Comparison of ENCODE assay signal across 18 cellular contexts in genomic region chr1:65049941-65050713, GRCh38.
A peak's percentile ranks its signal among the peaks of the same experiment; 100 is the strongest.
DNase-seq lines count a peak whose midpoint lies in the region; ATAC-seq and TF ChIP-seq lines count a peak whose summit lies in the region.
"Had no signal": no experiment of that assay in that cellular context is flagged by ENCODE, and none has a peak within 500 bp of the region (broad histone marks: within the 10 kb centered on the region; RNA-seq: fewer than 3 reads in every experiment).

No MANE protein-coding gene starts in this region.

- peaks cover 34% of the 10 kb centered on the region for H3K4me1 Mint-ChIP-seq in activated T-cell treated with anti-CD3 and anti-CD28 coated beads, Interleukin-2, amount 50 U/mL, for 72 hours (ENCODE audit: low read depth)
- peaks cover 32% of the 10 kb centered on the region for H3K4me1 Mint-ChIP-seq in activated naive CD8-positive, alpha-beta T cell treated with anti-CD3 and anti-CD28 coated beads for 36 hours
- peaks cover 30% of the 10 kb centered on the region for H3K4me1 Mint-ChIP-seq in stimulated activated effector memory CD8-positive, alpha-beta T cell treated with anti-CD3 and anti-CD28 coated beads, Interleukin-12 subunit alpha, Interleukin-12 subunit beta, amount 100 ng/mL, for 72 hours

- H3K27ac ChIP-seq in MM.1S (ENCODE audit: low read length): peak overlapping the region; percentile 61; the same call in 1 of the 2 replicates
- H3K27ac ChIP-seq: HL-60, SK-N-MC, tibial artery had no signal

- H3K9me3 ChIP-seq in MM.1S (replicated peaks; ENCODE audit: insufficient read depth, low read length): no peaks in the 10 kb centered on the region
- H3K9me3 ChIP-seq: MG63, tibial artery had no signal

- H3K36me3 Mint-ChIP-seq in activated T-cell treated with anti-CD3 and anti-CD28 coated beads, Interleukin-2, amount 50 U/mL, for 72 hours (ENCODE audit: insufficient read depth in 2 of 2): no peaks in the 10 kb centered on the region
- H3K36me3 Mint-ChIP-seq in activated naive CD8-positive, alpha-beta T cell treated with anti-CD3 and anti-CD28 coated beads for 36 hours: peaks cover 9% of the 10 kb centered on the region
- peaks cover 6% of the 10 kb centered on the region for H3K36me3 Mint-ChIP-seq in stimulated activated effector memory CD8-positive, alpha-beta T cell treated with anti-CD3 and anti-CD28 coated beads, Interleukin-12 subunit alpha, Interleukin-12 subunit beta, amount 100 ng/mL, for 72 hours

- peak; percentile 73 to 82 for ATAC-seq in activated T-cell treated with anti-CD3 and anti-CD28 coated beads, Interleukin-2, amount 50 U/mL, for 72 hours (replicated peaks in 1 of 2)
- peak; percentile 28 for ATAC-seq in stimulated activated effector memory CD8-positive, alpha-beta T cell treated with anti-CD3 and anti-CD28 coated beads, Interleukin-12 subunit alpha, Interleukin-12 subunit beta, amount 100 ng/mL, for 72 hours
- no peak for ATAC-seq in HG02970 (IDR thresholded peaks at IDR 0.05; ENCODE audit: low FRiP score, unreplicated experiment)
- no peak for ATAC-seq in HG03175 (IDR thresholded peaks at IDR 0.05; ENCODE audit: unreplicated experiment)
- ATAC-seq: activated CD4-positive, CD25-positive, alpha-beta regulatory T cell treated with anti-CD3 and anti-CD28 coated beads, Interleukin-2, amount 50 U/mL, for 24 hours; esophagus mucosa had no signal

- H4K20me1 ChIP-seq in MM.1S (ENCODE audit: insufficient read depth, low read length): no peaks in the 10 kb centered on the region

- no peaks in the 10 kb centered on the region for H3K27me3 Mint-ChIP-seq in activated T-cell treated with anti-CD3 and anti-CD28 coated beads, Interleukin-2, amount 50 U/mL, for 72 hours (ENCODE audit: low read depth)
- no peaks in the 10 kb centered on the region for H3K27me3 Mint-ChIP-seq in activated naive CD8-positive, alpha-beta T cell treated with anti-CD3 and anti-CD28 coated beads for 36 hours

- peak in 1 of 2 donors; percentile 21 for DNase-seq in activated T-cell treated with anti-CD3 and anti-CD28 coated beads, Interleukin-2, amount 50 U/mL, for 72 hours
- DNase-seq in activated T-cell treated with anti-CD3 and anti-CD28 coated beads for 4 hours (no peak), MM.1S (peak; percentile 55), NCI-H2196 treated with DMSO at 0.1 percent for 48 hours (lab: John Stamatoyannopoulos, UW; ENCODE audit: unreplicated experiment) (no peak)
- DNase-seq in activated naive CD8-positive, alpha-beta T cell treated with anti-CD3 and anti-CD28 coated beads for 36 hours: no peak
- DNase-seq in stimulated activated effector memory CD8-positive, alpha-beta T cell treated with anti-CD3 and anti-CD28 coated beads, Interleukin-12 subunit alpha, Interleukin-12 subunit beta, amount 100 ng/mL, for 72 hours (ENCODE audit: low spot score in 2 of 2): no peak
- DNase-seq: caudate nucleus, left colon, MG63, NCI-H1694, nucleus accumbens, tibial artery had no signal

- H3K9me2 ChIP-seq in MM.1S (replicated peaks; ENCODE audit: insufficient read depth, low read length): no peaks in the 10 kb centered on the region

- H3K79me2 ChIP-seq in MM.1S (ENCODE audit: low read length): no peaks in the 10 kb centered on the region

- peak overlapping the region; percentile 59 for H3K27ac Mint-ChIP-seq in activated T-cell treated with anti-CD3 and anti-CD28 coated beads, Interleukin-2, amount 50 U/mL, for 72 hours
- peak overlapping the region; percentile 25 for H3K27ac Mint-ChIP-seq in activated naive CD8-positive, alpha-beta T cell treated with anti-CD3 and anti-CD28 coated beads for 36 hours
- peak overlapping the region; percentile 70 for H3K27ac Mint-ChIP-seq in stimulated activated effector memory CD8-positive, alpha-beta T cell treated with anti-CD3 and anti-CD28 coated beads, Interleukin-12 subunit alpha, Interleukin-12 subunit beta, amount 100 ng/mL, for 72 hours

- peak overlapping the region; percentile 69 for H2AFZ ChIP-seq in MM.1S (ENCODE audit: low read length)

- peaks cover 37% of the 10 kb centered on the region for H3K4me1 ChIP-seq in MM.1S (ENCODE audit: low read length)

- H3K9ac ChIP-seq in MM.1S (ENCODE audit: low read length): no peak overlapping the region

- TF ChIP-seq CTCF in MM.1S (IDR thresholded peaks at IDR 0.05; ENCODE audit: low read length): no peak

- peaks cover 12% of the 10 kb centered on the region for H3F3A ChIP-seq in MM.1S (ENCODE audit: insufficient read depth, low read length)

- peak overlapping the region; percentile 83 for H3K4me2 ChIP-seq in MM.1S (ENCODE audit: low read depth, low read length)

- H3K27me3 ChIP-seq in MM.1S (replicated peaks; ENCODE audit: insufficient read depth, low read length): no peaks in the 10 kb centered on the region
- H3K27me3 ChIP-seq: MG63, tibial artery had no signal

- peak overlapping the region; percentile 67 to 74 for H3K4me3 Mint-ChIP-seq in activated T-cell treated with anti-CD3 and anti-CD28 coated beads, Interleukin-2, amount 50 U/mL, for 72 hours
- H3K4me3 Mint-ChIP-seq in activated naive CD8-positive, alpha-beta T cell treated with anti-CD3 and anti-CD28 coated beads for 36 hours: peak overlapping the region; percentile 23
- H3K4me3 Mint-ChIP-seq in stimulated activated effector memory CD8-positive, alpha-beta T cell treated with anti-CD3 and anti-CD28 coated beads, Interleukin-12 subunit alpha, Interleukin-12 subunit beta, amount 100 ng/mL, for 72 hours: peak overlapping the region; percentile 20

- no peaks in the 10 kb centered on the region for H3K36me3 ChIP-seq in MM.1S (replicated peaks; ENCODE audit: insufficient read depth, low read length)
- H3K36me3 ChIP-seq: MG63 had no signal

- H3K4me3 ChIP-seq in MM.1S (ENCODE audit: low read length): no peak overlapping the region
- H3K4me3 ChIP-seq: MG63, SK-N-MC, tibial artery had no signal

- no peaks in the 10 kb centered on the region for H3K9me3 Mint-ChIP-seq in activated T-cell treated with anti-CD3 and anti-CD28 coated beads, Interleukin-2, amount 50 U/mL, for 72 hours
- H3K9me3 Mint-ChIP-seq in activated naive CD8-positive, alpha-beta T cell treated with anti-CD3 and anti-CD28 coated beads for 36 hours: no peaks in the 10 kb centered on the region
- no peaks in the 10 kb centered on the region for H3K9me3 Mint-ChIP-seq in stimulated activated effector memory CD8-positive, alpha-beta T cell treated with anti-CD3 and anti-CD28 coated beads, Interleukin-12 subunit alpha, Interleukin-12 subunit beta, amount 100 ng/mL, for 72 hours

Comparison
In these comparisons a context has a peak if more than half of its experiments do, and no peak if none do; other contexts are left out.
1. ATAC-seq: peak in activated T-cell treated with anti-CD3 and anti-CD28 coated beads, Interleukin-2, amount 50 U/mL, for 72 hours (2 of 2) and stimulated activated effector memory CD8-positive, alpha-beta T cell treated with anti-CD3 and anti-CD28 coated beads, Interleukin-12 subunit alpha, Interleukin-12 subunit beta, amount 100 ng/mL, for 72 hours (single experiment); none in HG02970 (single experiment) and HG03175 (single experiment).
2. H3K4me3 Mint-ChIP-seq: peak in every context shown above with its lines; median percentile 70 in activated T-cell treated with anti-CD3 and anti-CD28 coated beads, Interleukin-2, amount 50 U/mL, for 72 hours; 23 in activated naive CD8-positive, alpha-beta T cell treated with anti-CD3 and anti-CD28 coated beads for 36 hours; 20 in stimulated activated effector memory CD8-positive, alpha-beta T cell treated with anti-CD3 and anti-CD28 coated beads, Interleukin-12 subunit alpha, Interleukin-12 subunit beta, amount 100 ng/mL, for 72 hours.
3. Peak in every context shown above with its lines, with median percentiles within 50 percentile points of each other: H3K27ac Mint-ChIP-seq.